In genomic region chr12:71797506-71797905, GRCh38 we compare ENCODE assay signal across 32 cellular contexts.
"Had no signal": no experiment of that assay in that cellular context is flagged by ENCODE, and none has a peak within 500 bp of the region (broad histone marks: within the 10 kb centered on the region; RNA-seq: fewer than 3 reads in every experiment).

No MANE protein-coding gene starts in this region.

- ATAC-seq: activated naive CD8-positive, alpha-beta T cell treated with anti-CD3 and anti-CD28 coated beads, Interleukin-2, amount 50 U/mL, for 24 hours; left cardiac atrium; left ventricle myocardium superior; pancreas; stimulated activated memory B cell treated with anti-CD40 and anti-IgM and Interleukin-4, amounts not matched to agents 10 μg/mL and 1 μg/mL and 100 μg/mL, for 72 hours; upper lobe of right lung had no signal

- H3K27me3 ChIP-seq: esophagus squamous epithelium, pancreas, stomach, suprapubic skin, tibial artery, upper lobe of right lung had no signal

- H3K4me3 ChIP-seq: esophagus squamous epithelium, pancreas, prostate gland, smooth muscle cell, stomach, suprapubic skin, tibial artery, upper lobe of right lung had no signal

- H3K36me3 ChIP-seq: esophagus squamous epithelium, pancreas, prostate gland, stomach, suprapubic skin, tibial artery, upper lobe of right lung had no signal

- H3K9me3 ChIP-seq: esophagus squamous epithelium, pancreas, prostate gland, stomach, suprapubic skin, tibial artery, upper lobe of right lung had no signal

- DNase-seq: activated CD4-positive, alpha-beta memory T cell treated with anti-CD3 and anti-CD28 coated beads for 36 hours; activated CD4-positive, alpha-beta T cell treated with anti-CD3 and anti-CD28 coated beads, Interleukin-2, amount 10 ng/mL, durations not matched to agents 24 days and 14 days; activated CD8-positive, alpha-beta memory T cell treated with anti-CD3 and anti-CD28 coated beads, Interleukin-2, amount 50 U/mL, for 4 hours; activated gamma-delta T cell treated with Interleukin-2 at 50 U/mL for 16 hours; activated naive CD8-positive, alpha-beta T cell treated with anti-CD3 and anti-CD28 coated beads, Interleukin-2, amount 50 U/mL, for 24 hours; activated T-cell treated with anti-CD3 and anti-CD28 coated beads, Interleukin-2, amount 50 U/mL, for 1 hour; dermis blood vessel endothelial cell; effector CD8-positive, alpha-beta T cell; esophagus squamous epithelium; left cardiac atrium; left ventricle myocardium superior; mammary epithelial cell; naive B cell; nucleus accumbens; pancreas; stimulated activated CD4-positive, alpha-beta T cell treated with anti-CD3 and anti-CD28 coated beads, Interleukin-1b, Interleukin-23, amount 100 ng/mL, for 48 hours; stimulated activated CD4-positive, alpha-beta T cell treated with anti-CD3 and anti-CD28 coated beads, Interleukin-4, amount 100 ng/mL, for 4 hours; stimulated activated CD8-positive, alpha-beta memory T cell treated with anti-CD3 and anti-CD28 coated beads, Interleukin-4, amount 100 ng/mL, for 48 hours; stomach; tibial artery; upper lobe of right lung had no signal

- H3K4me1 ChIP-seq: esophagus squamous epithelium, pancreas, prostate gland, stomach, suprapubic skin, tibial artery, upper lobe of right lung had no signal

- FAIRE-seq: bronchial epithelial cell, colon, endometrium, frontal cortex, islet of Langerhans, pancreas, TTC549 had no signal

- H3K27ac ChIP-seq: epithelial cell of prostate, esophagus squamous epithelium, pancreas, prostate gland, stomach, suprapubic skin, tibial artery, upper lobe of right lung had no signal
